In the genomic region with DNA sequence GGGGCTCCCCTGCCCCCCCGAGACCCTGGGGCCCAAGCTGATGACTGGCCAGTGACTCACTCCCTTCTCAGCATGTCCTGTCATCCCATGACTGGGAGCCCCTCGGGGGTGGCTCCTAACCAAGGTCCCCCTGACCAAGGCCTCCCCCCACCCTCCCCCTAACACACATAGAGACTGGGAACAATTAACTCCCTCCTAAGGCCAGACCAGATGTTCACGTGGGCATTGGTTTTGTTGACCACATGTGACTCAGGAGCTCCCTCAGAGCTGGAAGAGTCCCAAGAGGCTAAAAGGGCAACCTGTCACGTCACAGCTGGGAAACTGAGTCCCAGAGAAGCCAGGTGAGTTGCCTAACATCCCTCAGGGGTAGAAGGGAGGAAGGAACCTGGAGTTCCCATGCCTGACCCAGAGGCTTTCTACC, we compare ENCODE assay signal across 12 cellular contexts.
DNase-seq lines count a peak whose midpoint lies in the region; ATAC-seq and TF ChIP-seq lines count a peak whose summit lies in the region.
"Had no signal": no experiment of that assay in that cellular context is flagged by ENCODE, and none has a peak within 500 bp of the region (broad histone marks: within the 10 kb centered on the region; RNA-seq: fewer than 3 reads in every experiment).

No MANE protein-coding gene starts in this region.

- peaks cover 14 to 52% (median 47%) of the 10 kb centered on the region in 5 donors for H3K4me1 ChIP-seq in subcutaneous abdominal adipose tissue (ENCODE audit: control insufficient read depth in 5 of 5, insufficient read depth in 5 of 5, low read length in 5 of 5)

- TF ChIP-seq CTCF in RWPE1 (conservative IDR thresholded peaks at IDR 0.05; ENCODE audit: low read depth) (no peak), fibroblast of mammary gland (conservative IDR thresholded peaks at IDR 0.05; ENCODE audit: control insufficient read depth, insufficient read depth, low read depth, low read length) (no peak)

- no peaks in the 10 kb centered on the region for H3K9me3 ChIP-seq in subcutaneous abdominal adipose tissue (ENCODE audit: control insufficient read depth in 5 of 5, low read length in 5 of 5)

- no peak for ATAC-seq in GM19452 (IDR thresholded peaks at IDR 0.05; ENCODE audit: unreplicated experiment)
- no peak for ATAC-seq in HG03097 (IDR thresholded peaks at IDR 0.05; ENCODE audit: low FRiP score, unreplicated experiment)
- ATAC-seq: left colon had no signal

- H3K9ac ChIP-seq in subcutaneous abdominal adipose tissue (ENCODE audit: low read length in 5 of 5), result no peak overlapping the region

- H3K4me3 ChIP-seq in fibroblast of mammary gland (ENCODE audit: control insufficient read depth, low read depth, low read length), result no peak overlapping the region
- no peak overlapping the region for H3K4me3 ChIP-seq in subcutaneous abdominal adipose tissue (ENCODE audit: low read depth in 1 of 5, low read length in 5 of 5)

- H3K27ac ChIP-seq in RWPE1, result no peak overlapping the region
- H3K27ac ChIP-seq in subcutaneous abdominal adipose tissue (ENCODE audit: low read depth, low read length), result peak overlapping the region; percentile 4
- H3K27ac ChIP-seq: brain microvascular endothelial cell, epithelial cell of prostate had no signal

- POLR2A ChIA-PET in RWPE1 (lab: Yijun Ruan, JAX; ENCODE audit: low non-redundant PET), result interaction anchor here (0.6 kb wide), 1 partner anchor 126 kb away, joined by 3 read pairs; no protein-coding TSS in a partner anchor

- peak; percentile 37 for DNase-seq in GM04503 (ENCODE audit: low read depth)
- peak; percentile 51 for DNase-seq in RWPE1 (ENCODE audit: low spot score)
- DNase-seq in fibroblast of mammary gland (ENCODE audit: low read depth), result peak; percentile 98
- DNase-seq in UCSD-AML1 (lab: John Stamatoyannopoulos, UW; ENCODE audit: unreplicated experiment), result no peak
- no peak for DNase-seq in stimulated activated naive CD4-positive, alpha-beta T cell treated with Interleukin-2 at 50 U/mL for 16 hours (lab: John Stamatoyannopoulos, UW)
- DNase-seq: brain microvascular endothelial cell, left colon, NCI-H446 had no signal

- CTCF ChIA-PET in RWPE1 (lab: Yijun Ruan, JAX), result interaction anchor here (0.7 to 1.5 kb wide), 3 partner anchors 11 to 394 kb away, joined by 3 to 4 read pairs (median 3); partner anchors contain the start of gene FITM2

- no peaks in the 10 kb centered on the region for H3K36me3 ChIP-seq in subcutaneous abdominal adipose tissue (ENCODE audit: control insufficient read depth in 5 of 5, insufficient read depth in 5 of 5, low read length in 5 of 5)
- H3K36me3 ChIP-seq: brain microvascular endothelial cell had no signal

- H3K27me3 ChIP-seq in subcutaneous abdominal adipose tissue (ENCODE audit: control insufficient read depth in 5 of 5, insufficient read depth in 4 of 5, low read length in 5 of 5), result no peaks in the 10 kb centered on the region

Comparison
In these comparisons a context has a peak if more than half of its experiments do, and no peak if none do; other contexts are left out.
1. DNase-seq: peak in GM04503 (single experiment), RWPE1 (single experiment) and fibroblast of mammary gland (single experiment); none in UCSD-AML1 (single experiment) and stimulated activated naive CD4-positive, alpha-beta T cell treated with Interleukin-2 at 50 U/mL for 16 hours (single experiment).